ENCODE assay signal across 1 cellular context in genomic region chr20:55160996-55161395, GRCh38.
TF ChIP-seq lines count a peak whose summit lies in the region.

No MANE protein-coding gene starts in this region.

TF ChIP-seq in H1, 55 proteins besides CTCF, POLR2A, EP300 and RAD21:
- TF ChIP-seq MAX (IDR thresholded peaks at IDR 0.05) (no peak), TAF7 (optimal IDR thresholded peaks at IDR 0.05; ENCODE audit: borderline replicate concordance, low read depth, low read length) (no peak), RFX5 (IDR thresholded peaks at IDR 0.05; ENCODE audit: borderline replicate concordance, low read depth, low read length) (no peak), E2F6 (IDR thresholded peaks at IDR 0.05) (no peak), TBP (IDR thresholded peaks at IDR 0.05; ENCODE audit: low read depth, low read length) (no peak), JUN (IDR thresholded peaks at IDR 0.05; ENCODE audit: low read depth, low read length) (no peak), CHD1 (IDR thresholded peaks at IDR 0.05; ENCODE audit: low read depth, low read length) (no peak), KDM5A (IDR thresholded peaks at IDR 0.05; ENCODE audit: low read length) (no peak), SIN3A (conservative IDR thresholded peaks at IDR 0.05 in 1 of 2, IDR thresholded peaks at IDR 0.05 in 1 of 2; ENCODE audit: low read depth in 1 of 2, low read length in 2 of 2) (no peak), GABPA (IDR thresholded peaks at IDR 0.05; ENCODE audit: borderline replicate concordance, insufficient read depth, low read length) (no peak), YY1 (IDR thresholded peaks at IDR 0.05; ENCODE audit: low read depth, low read length) (no peak), CBX5 (IDR thresholded peaks at IDR 0.05; ENCODE audit: low read depth, low read length) (no peak)
TF ChIP-seq in H1: peak in this region for 0.
